9 cellular contexts compared by ENCODE assay signal in genomic region chrX:140664939-140665338, GRCh38. TPM values are rescaled to one million over a fixed set of nuclear protein-coding genes. Genes with fewer than 3 reads are reported as not detected.
DNase-seq lines count a peak whose midpoint lies in the region; ATAC-seq, FAIRE-seq and TF ChIP-seq lines count a peak whose summit lies in the region.
"Had no signal": no experiment of that assay in that cellular context is flagged by ENCODE, and none has a peak within 500 bp of the region (broad histone marks: within the 10 kb centered on the region; RNA-seq: fewer than 3 reads in every experiment).

No MANE protein-coding gene starts in this region.

- H4K5ac ChIP-seq in H9 (ENCODE audit: insufficient read length, low read depth, low read length): no peak overlapping the region

- H3K23me2 ChIP-seq in H9 (ENCODE audit: insufficient read length, low read depth, low read length, poor library complexity, severe bottlenecking): no peaks in the 10 kb centered on the region

- no peaks in the 10 kb centered on the region for H3K36me3 Mint-ChIP-seq in H9 (ENCODE audit: insufficient read depth in 1 of 3, low read depth in 3 of 3)
- no peaks in the 10 kb centered on the region for H3K36me3 Mint-ChIP-seq in stimulated activated effector memory CD8-positive, alpha-beta T cell treated with anti-CD3 and anti-CD28 coated beads, Interleukin-12 subunit alpha, Interleukin-12 subunit beta, amount 100 ng/mL, for 72 hours

- H3K27ac ChIP-seq in H9 (ENCODE audit: insufficient read length, low read depth, low read length): no peak overlapping the region
- no peak overlapping the region for H3K27ac ChIP-seq in keratinocyte (ENCODE audit: control insufficient read depth, insufficient read depth, low read length)
- H3K27ac ChIP-seq: SJCRH30 had no signal

- no peaks in the 10 kb centered on the region for H3K36me3 ChIP-seq in BE2C
- no peaks in the 10 kb centered on the region for H3K36me3 ChIP-seq in keratinocyte (ENCODE audit: control insufficient read depth in 2 of 2, extremely low read depth in 1 of 2, insufficient read depth in 2 of 2, low read length in 2 of 2)
- H3K36me3 ChIP-seq: SJCRH30 had no signal

- no peaks in the 10 kb centered on the region for H3K9me1 ChIP-seq in keratinocyte (ENCODE audit: control insufficient read depth, extremely low read depth, insufficient read depth, low read length)

- H3K9ac ChIP-seq in H9 (ENCODE audit: extremely low read depth, insufficient read length, low read length) (no peak overlapping the region), keratinocyte (ENCODE audit: control insufficient read depth, extremely low read depth, insufficient read depth, low read length) (no peak overlapping the region)

- no peak overlapping the region for H2AK5ac ChIP-seq in H9 (ENCODE audit: insufficient read length, low read length)

- no peaks in the 10 kb centered on the region for H3K79me1 ChIP-seq in H9 (ENCODE audit: insufficient read depth, low read depth, low read length, poor library complexity, severe bottlenecking)

- H3K9me3 Mint-ChIP-seq in H9: no peaks in the 10 kb centered on the region
- no peaks in the 10 kb centered on the region for H3K9me3 Mint-ChIP-seq in stimulated activated effector memory CD8-positive, alpha-beta T cell treated with anti-CD3 and anti-CD28 coated beads, Interleukin-12 subunit alpha, Interleukin-12 subunit beta, amount 100 ng/mL, for 72 hours
- no peaks in the 10 kb centered on the region for H3K9me3 Mint-ChIP-seq in stimulated activated naive CD8-positive, alpha-beta T cell treated with anti-CD3 and anti-CD28 coated beads, Interleukin-15, amount 100 ng/mL, for 72 hours

- dilution Hi-C loops in keratinocyte (cut with MboI; ENCODE audit: extremely low pct_ligation_motif_present, low sequenced_read_pairs): no loop called here

- H2BK15ac ChIP-seq in H9 (ENCODE audit: low read depth, low read length): no peak overlapping the region

- H2BK5ac ChIP-seq in H9 (ENCODE audit: insufficient read length, low read length): no peak overlapping the region

- H3K56ac ChIP-seq in H9 (ENCODE audit: insufficient read length, low read depth, low read length): no peak overlapping the region

- no peak for FAIRE-seq in keratinocyte (lab: Jason Lieb, UNC)

- no peaks in the 10 kb centered on the region; the same call in 1 of the 2 replicates for H3K27me3 Mint-ChIP-seq in H9 (ENCODE audit: low read depth)
- H3K27me3 Mint-ChIP-seq in stimulated activated naive CD8-positive, alpha-beta T cell treated with anti-CD3 and anti-CD28 coated beads, Interleukin-15, amount 100 ng/mL, for 72 hours: no peaks in the 10 kb centered on the region

- no peak overlapping the region for H4K8ac ChIP-seq in H9 (replicated peaks; ENCODE audit: insufficient read length, low read depth, low read length)

- H3K27ac Mint-ChIP-seq in H9: no peak overlapping the region
- no peak overlapping the region for H3K27ac Mint-ChIP-seq in stimulated activated effector memory CD8-positive, alpha-beta T cell treated with anti-CD3 and anti-CD28 coated beads, Interleukin-12 subunit alpha, Interleukin-12 subunit beta, amount 100 ng/mL, for 72 hours
- no peak overlapping the region for H3K27ac Mint-ChIP-seq in stimulated activated naive CD8-positive, alpha-beta T cell treated with anti-CD3 and anti-CD28 coated beads, Interleukin-15, amount 100 ng/mL, for 72 hours

- no peak overlapping the region for H3T11ph ChIP-seq in H9 (ENCODE audit: low read length)

- H3K4ac ChIP-seq in H9 (ENCODE audit: low read depth, low read length): no peak overlapping the region

- no peak overlapping the region for H2BK120ac ChIP-seq in H9 (ENCODE audit: low read depth, low read length, poor library complexity, severe bottlenecking)

- no peak overlapping the region for H3K14ac ChIP-seq in H9 (ENCODE audit: insufficient read depth, low read length)

- H3K4me1 ChIP-seq in BE2C (no peaks in the 10 kb centered on the region), H9 (ENCODE audit: insufficient read depth, low read length) (no peaks in the 10 kb centered on the region), keratinocyte (ENCODE audit: control insufficient read depth, extremely low read depth, insufficient read depth, low read length) (no peaks in the 10 kb centered on the region)
- H3K4me1 ChIP-seq: SJCRH30 had no signal

- no peak overlapping the region for H3K18ac ChIP-seq in H9 (ENCODE audit: insufficient read length, low read depth, low read length)

- H3K79me2 ChIP-seq in H9 (ENCODE audit: insufficient read depth, low read length) (no peaks in the 10 kb centered on the region), keratinocyte (ENCODE audit: control insufficient read depth, insufficient read depth, low read length) (no peaks in the 10 kb centered on the region)

- no peak for ATAC-seq in stimulated activated effector memory CD8-positive, alpha-beta T cell treated with anti-CD3 and anti-CD28 coated beads, Interleukin-12 subunit alpha, Interleukin-12 subunit beta, amount 100 ng/mL, for 72 hours
- no peak for ATAC-seq in HG03045 (IDR thresholded peaks at IDR 0.05; ENCODE audit: unreplicated experiment)
- no peak for ATAC-seq in stimulated activated naive CD8-positive, alpha-beta T cell treated with anti-CD3 and anti-CD28 coated beads, Interleukin-15, amount 100 ng/mL, for 72 hours

- H3K27me3 ChIP-seq in BE2C (no peaks in the 10 kb centered on the region), H9 (ENCODE audit: insufficient read depth, low read length) (no peaks in the 10 kb centered on the region), keratinocyte (ENCODE audit: control insufficient read depth, extremely low read depth, insufficient read depth, low read length) (no peaks in the 10 kb centered on the region)
- H3K27me3 ChIP-seq: SJCRH30 had no signal

- no peak overlapping the region for H3K4me2 ChIP-seq in H9 (ENCODE audit: insufficient read depth, insufficient read length, low read length)
- no peak overlapping the region for H3K4me2 ChIP-seq in keratinocyte (ENCODE audit: control insufficient read depth, extremely low read depth, insufficient read depth, low read depth, low read length)

- H3K23ac ChIP-seq in H9 (ENCODE audit: insufficient read length, low read depth, low read length): no peak overlapping the region

- WGBS in H9 (ENCODE audit: extremely low coverage, insufficient read length, low lambda C conversion rate): no CpG with 5 or more reads among the region's 3 CpGs

- H4K91ac ChIP-seq in H9 (ENCODE audit: insufficient read length, low read depth, low read length): no peak overlapping the region

- H3K4me1 Mint-ChIP-seq in H9: peaks cover 16 to 17% of the 10 kb centered on the region in 2 experiments
- no peaks in the 10 kb centered on the region for H3K4me1 Mint-ChIP-seq in stimulated activated effector memory CD8-positive, alpha-beta T cell treated with anti-CD3 and anti-CD28 coated beads, Interleukin-12 subunit alpha, Interleukin-12 subunit beta, amount 100 ng/mL, for 72 hours
- H3K4me1 Mint-ChIP-seq in stimulated activated naive CD8-positive, alpha-beta T cell treated with anti-CD3 and anti-CD28 coated beads, Interleukin-15, amount 100 ng/mL, for 72 hours: no peaks in the 10 kb centered on the region

- no peak for DNase-seq in BE2C
- DNase-seq in H9: no peak
- DNase-seq in SKM-1 (lab: John Stamatoyannopoulos, UW; ENCODE audit: unreplicated experiment): peak; percentile 9
- no peak for DNase-seq in keratinocyte (ENCODE audit: low read depth, low spot score)
- no peak for DNase-seq in stimulated activated effector memory CD8-positive, alpha-beta T cell treated with anti-CD3 and anti-CD28 coated beads, Interleukin-12 subunit alpha, Interleukin-12 subunit beta, amount 100 ng/mL, for 72 hours (ENCODE audit: low spot score in 2 of 2)
- no peak for DNase-seq in central memory CD4-positive, alpha-beta T cell
- DNase-seq in stimulated activated naive CD8-positive, alpha-beta T cell treated with anti-CD3 and anti-CD28 coated beads, Interleukin-15, amount 100 ng/mL, for 72 hours: no peak

- no peak overlapping the region for H2BK12ac ChIP-seq in H9 (ENCODE audit: insufficient read length, low read depth, low read length)

- H3K4me3 ChIP-seq in BE2C (ENCODE audit: low read depth, low read length) (no peak overlapping the region), keratinocyte (ENCODE audit: control insufficient read depth in 2 of 3, extremely low read depth in 1 of 3, insufficient read depth in 2 of 3, low read depth in 1 of 3, low read length in 3 of 3) (no peak overlapping the region)
- H3K4me3 ChIP-seq: SJCRH30 had no signal

- H3K4me3 Mint-ChIP-seq in H9: no peak overlapping the region
- no peak overlapping the region for H3K4me3 Mint-ChIP-seq in stimulated activated effector memory CD8-positive, alpha-beta T cell treated with anti-CD3 and anti-CD28 coated beads, Interleukin-12 subunit alpha, Interleukin-12 subunit beta, amount 100 ng/mL, for 72 hours
- no peak overlapping the region for H3K4me3 Mint-ChIP-seq in stimulated activated naive CD8-positive, alpha-beta T cell treated with anti-CD3 and anti-CD28 coated beads, Interleukin-15, amount 100 ng/mL, for 72 hours

- H4K20me1 ChIP-seq in H9 (ENCODE audit: control insufficient read depth, insufficient read depth, insufficient read length): no peaks in the 10 kb centered on the region
- H4K20me1 ChIP-seq in keratinocyte (ENCODE audit: control insufficient read depth, extremely low read depth, insufficient read depth, low read length): no peaks in the 10 kb centered on the region

- H2BK20ac ChIP-seq in H9 (ENCODE audit: low read depth, low read length, poor library complexity, severe bottlenecking): no peak overlapping the region

- TF ChIP-seq CTCF in BE2C (IDR thresholded peaks at IDR 0.05; ENCODE audit: low read depth, low read length) (peak; percentile 36), H9 (conservative IDR thresholded peaks at IDR 0.05) (peak; percentile 74), keratinocyte (optimal IDR thresholded peaks at IDR 0.05 in 1 of 3, IDR thresholded peaks at IDR 0.05 in 1 of 3, conservative IDR thresholded peaks at IDR 0.05 in 1 of 3; ENCODE audit: extremely low read depth in 1 of 3, insufficient read depth in 2 of 3, low read length in 3 of 3) (peak in 2 of 3 experiments; percentile 25 to 43)

- H2AFZ ChIP-seq in H9 (ENCODE audit: low read length) (no peak overlapping the region), keratinocyte (ENCODE audit: control insufficient read depth, low read length) (no peak overlapping the region)

- H3K9me3 ChIP-seq in BE2C: no peaks in the 10 kb centered on the region
- H3K9me3 ChIP-seq in H9 (ENCODE audit: control insufficient read depth, low read depth, low read length): no peaks in the 10 kb centered on the region
- H3K9me3 ChIP-seq in keratinocyte (ENCODE audit: control insufficient read depth, low read depth, low read length): no peaks in the 10 kb centered on the region
- H3K9me3 ChIP-seq: SJCRH30 had no signal

RNA-seq across cellular contexts. Expression of gene LINC00632, which starts 44.6 kb away (rescaled TPM):
- polyA plus RNA-seq in BE2C (2012; ENCODE audit: insufficient read depth, insufficient read length, low read depth): 40.0 TPM
- total RNA-seq in H9 (2021): 42.2 and 46.3 TPM in 2 replicates
- polyA plus RNA-seq in keratinocyte: 2.2 to 4.5 TPM (median 3.0 TPM) in 3 replicates
- polyA plus RNA-seq in keratinocyte (2011; ENCODE audit: low read depth): 0.22 TPM
- 3.8 and 7.0 TPM in 2 replicates for polyA plus RNA-seq in keratinocyte (2011; cell fraction: cytosol; rRNA removed)
- 0.76 and 1.1 TPM in 2 replicates for polyA plus RNA-seq in keratinocyte (2011; cell fraction: nucleus; rRNA removed)
- polyA plus RNA-seq in keratinocyte (2012; ENCODE audit: low replicate concordance): 1.1 and 1.6 TPM in 2 replicates
- polyA minus RNA-seq in keratinocyte: 0.16 to 2.3 TPM (median 1.4 TPM) in 3 replicates
- polyA minus RNA-seq in keratinocyte (2011; cell fraction: cytosol; rRNA and poly(A)+ RNA removed): not detected
- polyA minus RNA-seq in keratinocyte (2011; cell fraction: nucleus; rRNA and poly(A)+ RNA removed): 0.21 and 1.7 TPM in 2 replicates
